ENCODE assay signal across 22 cellular contexts in genomic region chr2:143481231-143481613, GRCh38.
DNase-seq lines count a peak whose midpoint lies in the region; ATAC-seq, FAIRE-seq and TF ChIP-seq lines count a peak whose summit lies in the region.
"Had no signal": no experiment of that assay in that cellular context is flagged by ENCODE, and none has a peak within 500 bp of the region (broad histone marks: within the 10 kb centered on the region; RNA-seq: fewer than 3 reads in every experiment).

No MANE protein-coding gene starts in this region.

- CTCF ChIA-PET in A673 (lab: Charles Lee): no interaction called here

- H3K27ac ChIP-seq in A673 (ENCODE audit: low read depth, low read length, poor library complexity, severe bottlenecking) (peak overlapping the region; percentile 71), colonic mucosa (peak overlapping the region; percentile 24), kidney (ENCODE audit: low read depth in 2 of 2, low read length in 2 of 2) (peak overlapping the region; percentile 53 to 79), skeletal muscle tissue (ENCODE audit: low read depth, low read length) (peak overlapping the region; percentile 59)
- H3K27ac ChIP-seq: HL-60, neutrophil, VCaP had no signal

- TF ChIP-seq CTCF in A673 (conservative IDR thresholded peaks at IDR 0.05; ENCODE audit: low read depth, low read length) (no peak), colonic mucosa (IDR thresholded peaks at IDR 0.05) (no peak), kidney (IDR thresholded peaks at IDR 0.05; ENCODE audit: borderline replicate concordance, extremely low read depth, insufficient read depth) (no peak)

- H3K9me3 Mint-ChIP-seq in naive thymus-derived CD8-positive, alpha-beta T cell: no peaks in the 10 kb centered on the region
- H3K9me3 Mint-ChIP-seq: CD4-positive, CD25-positive, alpha-beta regulatory T cell; immature natural killer cell; type B pancreatic cell had no signal

- H3K27me3 Mint-ChIP-seq in naive thymus-derived CD8-positive, alpha-beta T cell: no peaks in the 10 kb centered on the region
- H3K27me3 Mint-ChIP-seq: CD4-positive, CD25-positive, alpha-beta regulatory T cell had no signal

- H3K9ac ChIP-seq in colonic mucosa (ENCODE audit: low read depth in 2 of 2, low read length in 2 of 2): no peak overlapping the region
- H3K9ac ChIP-seq in kidney (ENCODE audit: low read length in 2 of 2): no peak overlapping the region
- H3K9ac ChIP-seq in skeletal muscle tissue (ENCODE audit: low read depth in 1 of 3, low read length in 3 of 3): no peak overlapping the region

- H3K4me1 ChIP-seq in A673 (ENCODE audit: insufficient read depth, low read length, poor library complexity, severe bottlenecking) (peaks cover 44% of the 10 kb centered on the region), colonic mucosa (no peaks in the 10 kb centered on the region), kidney (ENCODE audit: control insufficient read depth in 1 of 2, insufficient read depth in 1 of 2, low read depth in 1 of 2, low read length in 2 of 2) (no peaks in the 10 kb centered on the region), skeletal muscle tissue (ENCODE audit: control insufficient read depth in 3 of 3, insufficient read depth in 3 of 3, low read length in 3 of 3) (peaks cover 0 to 10% (median 0%) of the 10 kb centered on the region in 3 donors)

- no TSS peak for BruUV-seq in A673 (replicated peaks; lab: Mats Ljungman, UMichigan)

- peak overlapping the region in 2 of 10 donors; percentile 47 to 83 for H3K27ac Mint-ChIP-seq in naive thymus-derived CD8-positive, alpha-beta T cell
- H3K27ac Mint-ChIP-seq: immature natural killer cell, type B pancreatic cell had no signal

- H3K4me3 ChIP-seq in A673 (ENCODE audit: low read depth, low read length, poor library complexity, severe bottlenecking) (no peak overlapping the region), colonic mucosa (no peak overlapping the region), kidney (ENCODE audit: low read length in 2 of 2) (no peak overlapping the region), skeletal muscle tissue (ENCODE audit: low read length in 3 of 3) (peak overlapping the region in 1 of 3 donors; percentile 39)
- H3K4me3 ChIP-seq: adrenal gland had no signal

- H3K27me3 ChIP-seq in A673 (replicated peaks; ENCODE audit: insufficient read depth, low read depth, low read length, poor library complexity) (no peaks in the 10 kb centered on the region), colonic mucosa (no peaks in the 10 kb centered on the region), skeletal muscle tissue (ENCODE audit: control insufficient read depth in 3 of 3, insufficient read depth in 3 of 3, low read length in 3 of 3) (no peaks in the 10 kb centered on the region)
- H3K27me3 ChIP-seq: adrenal gland, neutrophil had no signal

- H3K4me1 Mint-ChIP-seq in naive thymus-derived CD8-positive, alpha-beta T cell: peaks cover 13 to 34% (median 32%) of the 10 kb centered on the region in 4 donors

- H3K9me3 ChIP-seq in A673 (ENCODE audit: low read depth, low read length, poor library complexity, severe bottlenecking) (no peaks in the 10 kb centered on the region), colonic mucosa (no peaks in the 10 kb centered on the region), kidney (ENCODE audit: control insufficient read depth in 1 of 2, low read length in 2 of 2) (no peaks in the 10 kb centered on the region), skeletal muscle tissue (ENCODE audit: control insufficient read depth in 3 of 3, low read length in 3 of 3) (no peaks in the 10 kb centered on the region)
- H3K9me3 ChIP-seq: adrenal gland, neutrophil had no signal

- no peak for ATAC-seq in GM18858 (IDR thresholded peaks at IDR 0.05; ENCODE audit: unreplicated experiment)
- ATAC-seq in naive thymus-derived CD8-positive, alpha-beta T cell: no peak

- no peak for DNase-seq in A673 (ENCODE audit: low spot score)
- no peak for DNase-seq in colonic mucosa
- no peak for DNase-seq in kidney
- no peak for DNase-seq in ecto neural progenitor cell (ENCODE audit: low spot score)
- DNase-seq in NCI-H146 (lab: John Stamatoyannopoulos, UW): no peak
- no peak for DNase-seq in naive thymus-derived CD8-positive, alpha-beta T cell
- DNase-seq: adrenal gland; CD4-positive, CD25-positive, alpha-beta regulatory T cell; cerebellar nuclear complex; DND-41; immature natural killer cell; KBM-7; NCI-H2171 treated with DMSO at 0.1 percent for 48 hours; stimulated activated CD4-positive, alpha-beta T cell treated with anti-CD3 and anti-CD28 coated beads, Interleukin-4, amount 100 ng/mL, for 4 hours had no signal

- H3K36me3 ChIP-seq in A673 (ENCODE audit: insufficient read depth, low read length, poor library complexity, severe bottlenecking) (no peaks in the 10 kb centered on the region), colonic mucosa (no peaks in the 10 kb centered on the region), kidney (ENCODE audit: control insufficient read depth in 1 of 2, insufficient read depth in 2 of 2, low read length in 2 of 2) (no peaks in the 10 kb centered on the region), skeletal muscle tissue (ENCODE audit: control insufficient read depth in 3 of 3, insufficient read depth in 3 of 3, low read length in 3 of 3) (no peaks in the 10 kb centered on the region)
- H3K36me3 ChIP-seq: adrenal gland, neutrophil had no signal

- intact Hi-C loops in A673 (cut with micrococcal nuclease; ENCODE audit: unreplicated experiment): no loop called here
- intact Hi-C loops in colonic mucosa (cut with DNase I): no loop called here
- intact Hi-C loops in kidney (cut with DNase I): no loop called here

- H3K36me3 Mint-ChIP-seq in naive thymus-derived CD8-positive, alpha-beta T cell: peaks cover 0 to 26% (median 15%) of the 10 kb centered on the region in 3 donors
- H3K36me3 Mint-ChIP-seq: type B pancreatic cell had no signal

- POLR2A ChIA-PET in A673 (lab: Charles Lee; ENCODE audit: low non-redundant PET): no interaction called here
- POLR2A ChIA-PET in naive thymus-derived CD8-positive, alpha-beta T cell (lab: Charles Lee): no interaction called here

- no peak overlapping the region for H3K4me3 Mint-ChIP-seq in naive thymus-derived CD8-positive, alpha-beta T cell
- H3K4me3 Mint-ChIP-seq: CD4-positive, CD25-positive, alpha-beta regulatory T cell; immature natural killer cell; type B pancreatic cell had no signal

- no peak for FAIRE-seq in kidney (lab: Jason Lieb, UNC)
- FAIRE-seq: A204.1, RCC 7860 had no signal
